Comparison of ENCODE assay signal across 25 cellular contexts in genomic region chr12:105852958-105853357, GRCh38.
A peak's percentile ranks its signal among the peaks of the same experiment; 100 is the strongest.
DNase-seq lines count a peak whose midpoint lies in the region; ATAC-seq and TF ChIP-seq lines count a peak whose summit lies in the region.
"Had no signal": no experiment of that assay in that cellular context is flagged by ENCODE, and none has a peak within 500 bp of the region (broad histone marks: within the 10 kb centered on the region; RNA-seq: fewer than 3 reads in every experiment).

No MANE protein-coding gene starts in this region.

- H3K27me3 ChIP-seq in ascending aorta (no peaks in the 10 kb centered on the region), lower lobe of right lung (ENCODE audit: low read depth) (no peaks in the 10 kb centered on the region), subcutaneous abdominal adipose tissue (ENCODE audit: control insufficient read depth in 5 of 5, insufficient read depth in 4 of 5, low read length in 5 of 5) (no peaks in the 10 kb centered on the region)
- H3K27me3 ChIP-seq: SJCRH30, transverse colon had no signal

- H3K27ac Mint-ChIP-seq in WTC11, result no peak overlapping the region
- H3K27ac Mint-ChIP-seq: CD4-positive, CD25-positive, alpha-beta regulatory T cell; naive B cell; stimulated activated naive B cell treated with anti-CD40 and anti-IgM and Interleukin-4, amounts not matched to agents 10 μg/mL and 1 μg/mL and 100 μg/mL, for 72 hours had no signal

- ATAC-seq in lower lobe of right lung (peak; percentile 39 to 48), WTC11 (no peak)
- ATAC-seq in activated T-cell treated with anti-CD3 and anti-CD28 coated beads, Interleukin-2, amount 50 U/mL, for 4 hours, result no peak
- ATAC-seq: PC-3; stimulated activated naive B cell treated with anti-CD40 and anti-IgM and Interleukin-4, amounts not matched to agents 10 μg/mL and 1 μg/mL and 100 μg/mL, for 72 hours had no signal

- no peak for TF ChIP-seq CTCF in ascending aorta (IDR thresholded peaks at IDR 0.05)
- no peak for TF ChIP-seq CTCF in fibroblast of villous mesenchyme (IDR thresholded peaks at IDR 0.05; ENCODE audit: insufficient read depth, low read depth, low read length)
- no peak for TF ChIP-seq CTCF in lower lobe of right lung (IDR thresholded peaks at IDR 0.05)
- no peak for TF ChIP-seq CTCF in WTC11 (IDR thresholded peaks at IDR 0.05)

- no peaks in the 10 kb centered on the region for H3K27me3 Mint-ChIP-seq in WTC11 (ENCODE audit: low read depth)
- H3K27me3 Mint-ChIP-seq in activated T-cell treated with anti-CD3 and anti-CD28 coated beads, Interleukin-2, amount 50 U/mL, for 4 hours (ENCODE audit: low read depth), result peaks cover 2% of the 10 kb centered on the region
- H3K27me3 Mint-ChIP-seq: CD4-positive, CD25-positive, alpha-beta regulatory T cell had no signal

- intact Hi-C loops in ascending aorta (cut with DNase I) (no loop called here), lower lobe of right lung (cut with DNase I) (no loop called here)

- H3K4me3 ChIP-seq in ascending aorta (peak overlapping the region in 1 of 2 donors; percentile 50), fibroblast of villous mesenchyme (ENCODE audit: low read depth, low read length) (peak overlapping the region; percentile 31), lower lobe of right lung (no peak overlapping the region), subcutaneous abdominal adipose tissue (ENCODE audit: low read depth in 1 of 5, low read length in 5 of 5) (peak overlapping the region; percentile 11 to 57 (median 41))
- H3K4me3 ChIP-seq: lung, SJCRH30, transverse colon had no signal

- POLR2A ChIA-PET in WTC11 (lab: Charles Lee), result no interaction called here

- H3K36me3 Mint-ChIP-seq in WTC11, result no peaks in the 10 kb centered on the region
- no peaks in the 10 kb centered on the region for H3K36me3 Mint-ChIP-seq in activated T-cell treated with anti-CD3 and anti-CD28 coated beads, Interleukin-2, amount 50 U/mL, for 4 hours (ENCODE audit: insufficient read depth)
- H3K36me3 Mint-ChIP-seq: CD4-positive, CD25-positive, alpha-beta regulatory T cell; naive B cell; stimulated activated naive B cell treated with anti-CD40 and anti-IgM and Interleukin-4, amounts not matched to agents 10 μg/mL and 1 μg/mL and 100 μg/mL, for 72 hours had no signal

- H3K36me3 ChIP-seq in ascending aorta (no peaks in the 10 kb centered on the region), lower lobe of right lung (no peaks in the 10 kb centered on the region), subcutaneous abdominal adipose tissue (ENCODE audit: control insufficient read depth in 5 of 5, insufficient read depth in 5 of 5, low read length in 5 of 5) (no peaks in the 10 kb centered on the region)
- H3K36me3 ChIP-seq: SJCRH30, transverse colon, WERI-Rb-1 had no signal

- no peak overlapping the region for H3K4me3 Mint-ChIP-seq in WTC11
- no peak overlapping the region for H3K4me3 Mint-ChIP-seq in activated T-cell treated with anti-CD3 and anti-CD28 coated beads, Interleukin-2, amount 50 U/mL, for 4 hours
- H3K4me3 Mint-ChIP-seq: CD4-positive, CD25-positive, alpha-beta regulatory T cell; naive B cell; stimulated activated naive B cell treated with anti-CD40 and anti-IgM and Interleukin-4, amounts not matched to agents 10 μg/mL and 1 μg/mL and 100 μg/mL, for 72 hours had no signal

- CTCF ChIA-PET in WTC11 (lab: Charles Lee), result no interaction called here

- H3K9me3 Mint-ChIP-seq in WTC11, result peaks cover 12% of the 10 kb centered on the region
- no peaks in the 10 kb centered on the region for H3K9me3 Mint-ChIP-seq in activated T-cell treated with anti-CD3 and anti-CD28 coated beads, Interleukin-2, amount 50 U/mL, for 4 hours

- no peak overlapping the region for H3K9ac ChIP-seq in subcutaneous abdominal adipose tissue (ENCODE audit: low read length in 5 of 5)

- DNase-seq in ascending aorta (ENCODE audit: low spot score in 2 of 2) (peak in 1 of 2 donors; percentile 65), fibroblast of villous mesenchyme (ENCODE audit: low read depth) (peak; percentile 2), lower lobe of right lung (no peak), NCI-H69 (lab: John Stamatoyannopoulos, UW) (no peak), NCI-H510A (lab: John Stamatoyannopoulos, UW) (no peak), WTC11 (ENCODE audit: low spot score) (no peak)
- DNase-seq in activated T-cell treated with anti-CD3 and anti-CD28 coated beads, Interleukin-2, amount 50 U/mL, for 4 hours, result no peak
- DNase-seq: activated CD4-positive, alpha-beta T cell treated with anti-CD3 and anti-CD28 coated beads, Interleukin-2, amount 50 U/mL, for 4 hours; activated effector memory CD4-positive, alpha-beta T cell treated with anti-CD3 and anti-CD28 coated beads, Interleukin-2, amount 50 U/mL, for 16 hours; amniotic stem cell; CD4-positive, CD25-positive, alpha-beta regulatory T cell; central memory CD4-positive, alpha-beta T cell; DMS 273 treated with DMSO at 0.1 percent for 48 hours; erythroblast; IMR-90; naive B cell; PC-3; stimulated activated CD4-positive, alpha-beta T cell treated with anti-CD3 and anti-CD28 coated beads, Interleukin-1b, Interleukin-23, amount 100 ng/mL, for 48 hours; stimulated activated naive B cell treated with anti-CD40 and anti-IgM and Interleukin-4, amounts not matched to agents 10 μg/mL and 1 μg/mL and 100 μg/mL, for 72 hours; T-helper 2 cell; transverse colon; WERI-Rb-1 had no signal

- no peaks in the 10 kb centered on the region for H3K4me1 Mint-ChIP-seq in WTC11
- H3K4me1 Mint-ChIP-seq in activated T-cell treated with anti-CD3 and anti-CD28 coated beads, Interleukin-2, amount 50 U/mL, for 4 hours (ENCODE audit: low read depth), result no peaks in the 10 kb centered on the region
- H3K4me1 Mint-ChIP-seq: CD4-positive, CD25-positive, alpha-beta regulatory T cell; naive B cell; stimulated activated naive B cell treated with anti-CD40 and anti-IgM and Interleukin-4, amounts not matched to agents 10 μg/mL and 1 μg/mL and 100 μg/mL, for 72 hours had no signal

- H3K4me1 ChIP-seq in ascending aorta, result peaks cover 0 to 4% of the 10 kb centered on the region in 2 donors
- peaks cover 8% of the 10 kb centered on the region for H3K4me1 ChIP-seq in lower lobe of right lung
- H3K4me1 ChIP-seq in subcutaneous abdominal adipose tissue (ENCODE audit: control insufficient read depth in 5 of 5, insufficient read depth in 5 of 5, low read length in 5 of 5), result peaks cover 0 to 20% (median 18%) of the 10 kb centered on the region in 5 donors
- H3K4me1 ChIP-seq: SJCRH30, transverse colon had no signal

- H3K27ac ChIP-seq in ascending aorta (peak overlapping the region; percentile 80 to 87), lower lobe of right lung (peak overlapping the region; percentile 4), subcutaneous abdominal adipose tissue (ENCODE audit: low read depth, low read length) (no peak overlapping the region)
- H3K27ac ChIP-seq: SJCRH30, WERI-Rb-1 had no signal

- H3K9me3 ChIP-seq in ascending aorta (no peaks in the 10 kb centered on the region), lower lobe of right lung (no peaks in the 10 kb centered on the region), subcutaneous abdominal adipose tissue (ENCODE audit: control insufficient read depth in 5 of 5, low read length in 5 of 5) (no peaks in the 10 kb centered on the region)
- H3K9me3 ChIP-seq: SJCRH30, transverse colon had no signal

TF ChIP-seq in WTC11, 78 proteins besides CTCF, POLR2A, EP300 and RAD21 (continues in another document):
- TF ChIP-seq USF1 (CRISPR knock-in tag; IDR thresholded peaks at IDR 0.05) (no peak), CREB1 (CRISPR knock-in tag; IDR thresholded peaks at IDR 0.05) (no peak), JUN (CRISPR knock-in tag; IDR thresholded peaks at IDR 0.05) (no peak), SOX15 (CRISPR knock-in tag; IDR thresholded peaks at IDR 0.05) (no peak), CDX4 (CRISPR knock-in tag; IDR thresholded peaks at IDR 0.05; ENCODE audit: borderline replicate concordance) (no peak), ZNF219 (CRISPR knock-in tag; IDR thresholded peaks at IDR 0.05; ENCODE audit: borderline replicate concordance) (no peak), ESRRA (CRISPR knock-in tag; IDR thresholded peaks at IDR 0.05; ENCODE audit: borderline replicate concordance) (no peak)
- TF ChIP-seq, protein P1, sequence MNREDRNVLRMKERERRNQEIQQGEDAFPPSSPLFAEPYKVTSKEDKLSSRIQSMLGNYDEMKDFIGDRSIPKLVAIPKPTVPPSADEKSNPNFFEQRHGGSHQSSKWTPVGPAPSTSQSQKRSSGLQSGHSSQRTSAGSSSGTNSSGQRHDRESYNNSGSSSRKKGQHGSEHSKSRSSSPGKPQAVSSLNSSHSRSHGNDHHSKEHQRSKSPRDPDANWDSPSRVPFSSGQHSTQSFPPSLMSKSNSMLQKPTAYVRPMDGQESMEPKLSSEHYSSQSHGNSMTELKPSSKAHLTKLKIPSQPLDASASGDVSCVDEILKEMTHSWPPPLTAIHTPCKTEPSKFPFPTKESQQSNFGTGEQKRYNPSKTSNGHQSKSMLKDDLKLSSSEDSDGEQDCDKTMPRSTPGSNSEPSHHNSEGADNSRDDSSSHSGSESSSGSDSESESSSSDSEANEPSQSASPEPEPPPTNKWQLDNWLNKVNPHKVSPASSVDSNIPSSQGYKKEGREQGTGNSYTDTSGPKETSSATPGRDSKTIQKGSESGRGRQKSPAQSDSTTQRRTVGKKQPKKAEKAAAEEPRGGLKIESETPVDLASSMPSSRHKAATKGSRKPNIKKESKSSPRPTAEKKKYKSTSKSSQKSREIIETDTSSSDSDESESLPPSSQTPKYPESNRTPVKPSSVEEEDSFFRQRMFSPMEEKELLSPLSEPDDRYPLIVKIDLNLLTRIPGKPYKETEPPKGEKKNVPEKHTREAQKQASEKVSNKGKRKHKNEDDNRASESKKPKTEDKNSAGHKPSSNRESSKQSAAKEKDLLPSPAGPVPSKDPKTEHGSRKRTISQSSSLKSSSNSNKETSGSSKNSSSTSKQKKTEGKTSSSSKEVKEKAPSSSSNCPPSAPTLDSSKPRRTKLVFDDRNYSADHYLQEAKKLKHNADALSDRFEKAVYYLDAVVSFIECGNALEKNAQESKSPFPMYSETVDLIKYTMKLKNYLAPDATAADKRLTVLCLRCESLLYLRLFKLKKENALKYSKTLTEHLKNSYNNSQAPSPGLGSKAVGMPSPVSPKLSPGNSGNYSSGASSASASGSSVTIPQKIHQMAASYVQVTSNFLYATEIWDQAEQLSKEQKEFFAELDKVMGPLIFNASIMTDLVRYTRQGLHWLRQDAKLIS (CRISPR knock-in tag; IDR thresholded peaks at IDR 0.05; ENCODE audit: borderline replicate concordance), result no peak

Comparison
In these comparisons a context has a peak if more than half of its experiments do, and no peak if none do; other contexts are left out.
1. ATAC-seq: peak in lower lobe of right lung (2 of 2); none in WTC11 (single experiment) and activated T-cell treated with anti-CD3 and anti-CD28 coated beads, Interleukin-2, amount 50 U/mL, for 4 hours (0 of 2).